8 cellular contexts compared by ENCODE assay signal in the genomic region with DNA sequence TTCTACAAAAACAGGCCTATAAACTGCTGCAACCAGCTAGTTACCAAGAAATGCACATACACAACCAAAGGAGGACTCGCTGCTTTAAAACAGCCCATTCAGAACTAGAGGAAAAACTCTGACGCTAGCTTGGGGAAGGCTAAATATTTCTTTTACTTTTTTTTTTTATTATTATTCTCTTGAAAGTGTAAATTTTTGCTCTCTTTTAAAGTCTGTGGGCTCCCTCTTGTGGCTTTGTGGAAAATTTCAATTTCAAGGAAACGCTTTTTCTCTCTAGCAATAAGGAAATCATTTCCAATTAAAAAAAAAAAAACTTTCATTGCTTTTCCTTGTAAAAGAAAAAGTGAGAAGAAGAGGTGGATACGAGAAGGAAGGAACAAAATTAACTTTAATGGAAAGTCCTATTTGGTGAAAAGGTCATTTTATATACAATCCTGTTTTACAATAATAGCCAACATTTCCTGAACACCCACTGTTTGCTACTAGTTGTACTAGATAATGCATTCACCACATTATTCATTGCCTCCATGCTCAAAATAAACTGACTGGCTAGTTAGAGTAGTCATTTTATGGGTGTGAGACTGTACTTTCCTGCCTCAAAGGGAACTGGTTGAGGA. TPM values are rescaled to one million over a fixed set of nuclear protein-coding genes. Genes with fewer than 3 reads are reported as not detected.
DNase-seq lines count a peak whose midpoint lies in the region; ATAC-seq and TF ChIP-seq lines count a peak whose summit lies in the region.

No MANE protein-coding gene starts in this region.

- peak overlapping the region; percentile 84 for H4K91ac ChIP-seq in IMR-90 (ENCODE audit: insufficient read depth, low read depth, low read length)

- peak overlapping the region; percentile 28 for H3K27ac Mint-ChIP-seq in Calu3 (ENCODE audit: unreplicated experiment)

- no peak overlapping the region for H2AFZ ChIP-seq in IMR-90 (replicated peaks; ENCODE audit: low read length, poor library complexity)

- ATAC-seq in IMR-90 (ENCODE audit: low read depth) (peak; percentile 59), left colon (peak; percentile 73), HG03469 (IDR thresholded peaks at IDR 0.05; ENCODE audit: unreplicated experiment) (no peak), GM21786 (IDR thresholded peaks at IDR 0.05; ENCODE audit: unreplicated experiment) (no peak)

- peak overlapping the region; percentile 92 for H2BK120ac ChIP-seq in IMR-90 (ENCODE audit: low read depth, low read length)

- H3K27me3 Mint-ChIP-seq in Calu3 (ENCODE audit: unreplicated experiment): no peaks in the 10 kb centered on the region

- peaks cover 7% of the 10 kb centered on the region for H3K4me1 Mint-ChIP-seq in Calu3 (ENCODE audit: low read depth, unreplicated experiment)

- BruUV-seq in Calu3 (replicated peaks; lab: Mats Ljungman, UMichigan) (no TSS peak), IMR-90 (replicated peaks; lab: Mats Ljungman, UMichigan) (no TSS peak)

- no peak overlapping the region for H2AK9ac ChIP-seq in IMR-90 (replicated peaks; ENCODE audit: low read depth, low read length, poor library complexity)

- H3K4ac ChIP-seq in IMR-90 (ENCODE audit: low read depth, low read length): peak overlapping the region; percentile 65; the same call in 1 of the 2 replicates

- H4K8ac ChIP-seq in IMR-90 (ENCODE audit: low read depth in 2 of 2, low read length in 2 of 2): peak overlapping the region; percentile 26 to 71

- intact Hi-C loops in Calu3 (cut with micrococcal nuclease; ENCODE audit: unreplicated experiment) (loop anchor here (1.0 to 5.0 kb wide), 4 partner anchors 66 to 257 kb away; no protein-coding TSS in a partner anchor), IMR-90 (cut with micrococcal nuclease) (loop anchor here (1.0 to 10.0 kb wide), 5 partner anchors 81 to 864 kb away; partner anchors contain the start of genes ARL6IP5 and UBA3), left colon (cut with DNase I, micrococcal nuclease) (loop anchor here in 1 of 2 donors (10.0 kb wide), 1 partner anchor 254 kb away; no protein-coding TSS in a partner anchor)

- peak overlapping the region; percentile 98 for H3K18ac ChIP-seq in IMR-90 (ENCODE audit: low read depth, low read length)

- POLR2A ChIA-PET in IMR-90 (lab: Charles Lee; ENCODE audit: unreplicated experiment): no interaction called here

- peaks cover 4% of the 10 kb centered on the region for H3K4me1 ChIP-seq in IMR-90 (ENCODE audit: control insufficient read depth, insufficient read depth, low read length)

- H4K5ac ChIP-seq in IMR-90 (ENCODE audit: low read depth, low read length): peak overlapping the region; percentile 98

- peak; percentile 35 for TF ChIP-seq CTCF in Calu3 (IDR thresholded peaks at IDR 0.05; ENCODE audit: unreplicated experiment)
- TF ChIP-seq CTCF in IMR-90 (conservative IDR thresholded peaks at IDR 0.05; ENCODE audit: low read depth, low read length): peak; percentile 75

- H2AK5ac ChIP-seq in IMR-90 (ENCODE audit: low read depth, low read length): peak overlapping the region; percentile 57; the same call in 1 of the 2 replicates

- CTCF ChIA-PET in Calu3 (lab: Charles Lee): interaction anchor here (0.5 to 1.4 kb wide), 3 partner anchors 34 to 535 kb away, joined by 3 to 4 read pairs (median 4); no protein-coding TSS in a partner anchor
- CTCF ChIA-PET in IMR-90 (lab: Yijun Ruan, JAX): interaction anchor here (0.6 to 1.1 kb wide), 9 partner anchors 11 to 793 kb away, joined by 3 to 7 read pairs (median 3); no protein-coding TSS in a partner anchor

- DNase-seq in Calu3 (peak; percentile 11), IMR-90 (peak; percentile 66), left colon (no peak), HPDE6-E6E7 (ENCODE audit: extremely low spot score) (no peak)
- no peak for DNase-seq in activated CD4-positive, alpha-beta T cell treated with anti-CD3 and anti-CD28 coated beads for 1 hour

- no peaks in the 10 kb centered on the region for H3K9me3 Mint-ChIP-seq in Calu3 (ENCODE audit: low read depth, unreplicated experiment)

- H3K14ac ChIP-seq in IMR-90 (replicated peaks; ENCODE audit: low read depth, low read length): peak overlapping the region; percentile 77

- H3K36me3 ChIP-seq in IMR-90 (ENCODE audit: control insufficient read depth, insufficient read depth, low read length): peaks cover 14% of the 10 kb centered on the region

- no peak overlapping the region; the same call in 1 of the 2 replicates for H3K56ac ChIP-seq in IMR-90 (ENCODE audit: extremely low read depth, insufficient read depth, low read length)

- no peak overlapping the region for H3K4me3 ChIP-seq in IMR-90 (ENCODE audit: insufficient read depth, low read depth, low read length)

- no peak for TF ChIP-seq POLR2A in IMR-90 (IDR thresholded peaks at IDR 0.05; ENCODE audit: low read depth, low read length)

- H3K9ac ChIP-seq in IMR-90 (ENCODE audit: low read depth, low read length): peak overlapping the region; percentile 80

- in situ Hi-C loops in IMR-90 (cut with MboI; ENCODE audit: low sequenced_read_pairs): loop anchor here (5.0 to 10.0 kb wide), 2 partner anchors 144 to 256 kb away; no protein-coding TSS in a partner anchor

- H3K79me1 ChIP-seq in IMR-90 (ENCODE audit: low read depth in 1 of 2, low read length in 2 of 2): peaks cover 0 to 6% of the 10 kb centered on the region in 2 experiments; a peak in 1 of 4 replicates

- H3K27me3 ChIP-seq in IMR-90 (ENCODE audit: control insufficient read depth, insufficient read depth, low read length): no peaks in the 10 kb centered on the region

- TF ChIP-seq RAD21 in IMR-90 (IDR thresholded peaks at IDR 0.05; ENCODE audit: low read length): peak; percentile 77

- dilution Hi-C loops in IMR-90 (cut with HindIII; ENCODE audit: low sequenced_read_pairs, unreplicated experiment): loop anchor here (25.0 kb wide), 1 partner anchor 261 kb away; no protein-coding TSS in a partner anchor

- WGBS in IMR-90 (ENCODE audit: extremely low coverage in 2 of 2, insufficient read length in 1 of 2), 2 experiments: no CpG with 5 or more reads among the region's 4 CpGs

- H3K23ac ChIP-seq in IMR-90 (ENCODE audit: low read depth, low read length): peak overlapping the region; percentile 44; the same call in 1 of the 2 replicates

- peaks cover 22% of the 10 kb centered on the region for H3K36me3 Mint-ChIP-seq in Calu3 (ENCODE audit: insufficient read depth, unreplicated experiment)

- peak overlapping the region; percentile 80 for H2BK5ac ChIP-seq in IMR-90 (ENCODE audit: low read depth, low read length, poor library complexity, severe bottlenecking)

- H3K27ac ChIP-seq in IMR-90 (ENCODE audit: insufficient read depth, low read length): peak overlapping the region; percentile 62
- peak overlapping the region; percentile 13 for H3K27ac ChIP-seq in angular gyrus (ENCODE audit: low read depth, low read length)

- H4K20me1 ChIP-seq in IMR-90 (ENCODE audit: insufficient read depth, low read length): no peaks in the 10 kb centered on the region

- no peaks in the 10 kb centered on the region for H3K9me3 ChIP-seq in IMR-90 (ENCODE audit: control insufficient read depth, insufficient read depth, low read length)

- H2BK15ac ChIP-seq in IMR-90 (ENCODE audit: low read depth, low read length): peak overlapping the region; percentile 40; the same call in 1 of the 3 replicates

- H3K4me3 Mint-ChIP-seq in Calu3 (ENCODE audit: low read depth, unreplicated experiment): no peak overlapping the region

- H2BK20ac ChIP-seq in IMR-90 (ENCODE audit: low read depth, low read length): peak overlapping the region; percentile 88

- peak overlapping the region; percentile 71; the same call in 1 of the 2 replicates for H3K4me2 ChIP-seq in IMR-90 (ENCODE audit: low read depth, low read length)

- no peaks in the 10 kb centered on the region; the same call in 1 of the 2 replicates for H3K9me1 ChIP-seq in IMR-90 (ENCODE audit: insufficient read depth, low read length)

TF ChIP-seq in IMR-90, 13 proteins besides CTCF, POLR2A, EP300 and RAD21:
- TF ChIP-seq USF2 (IDR thresholded peaks at IDR 0.05; ENCODE audit: low read depth, low read length): no peak
- TF ChIP-seq RCOR1 (IDR thresholded peaks at IDR 0.05; ENCODE audit: insufficient replicate concordance, low read length): no peak
- TF ChIP-seq CEBPB (IDR thresholded peaks at IDR 0.05; ENCODE audit: low read depth, low read length): no peak
- no peak for TF ChIP-seq ELK1 (IDR thresholded peaks at IDR 0.05; ENCODE audit: borderline replicate concordance, low read depth, low read length)
- no peak for TF ChIP-seq NFE2L2 (IDR thresholded peaks at IDR 0.05; ENCODE audit: low read depth, low read length)
- no peak for TF ChIP-seq MXI1 (IDR thresholded peaks at IDR 0.05; ENCODE audit: borderline replicate concordance, low read depth, low read length)
- peak; percentile 74 for TF ChIP-seq SMC3 (IDR thresholded peaks at IDR 0.05; ENCODE audit: low read depth, low read length)

RNA-seq across cellular contexts. Expression of gene SAMMSON, which starts 51.2 kb away (rescaled TPM):
- total RNA-seq in Calu3 (2022): not detected in 2 replicates
- total RNA-seq in IMR-90 (2012; rRNA removed): not detected in 2 replicates
- polyA plus RNA-seq in IMR-90 (2012; rRNA removed): not detected in 2 replicates
- not detected in 2 replicates for polyA plus RNA-seq in IMR-90 (2012; cell fraction: cytosol; rRNA removed)
- not detected in 2 replicates for polyA plus RNA-seq in IMR-90 (2012; cell fraction: nucleus; rRNA removed; ENCODE audit: low replicate concordance)
- not detected for total RNA-seq in left colon

Comparison
In these comparisons a context has a peak if more than half of its experiments do, and no peak if none do; other contexts are left out.
1. DNase-seq: peak in Calu3 (single experiment) and IMR-90 (single experiment); none in left colon (0 of 2), activated CD4-positive, alpha-beta T cell treated with anti-CD3 and anti-CD28 coated beads for 1 hour (single experiment) and HPDE6-E6E7 (single experiment).
2. ATAC-seq: peak in IMR-90 (single experiment) and left colon (single experiment); none in HG03469 (single experiment) and GM21786 (single experiment).